Comparison of ENCODE assay signal across 11 cellular contexts in the genomic region with DNA sequence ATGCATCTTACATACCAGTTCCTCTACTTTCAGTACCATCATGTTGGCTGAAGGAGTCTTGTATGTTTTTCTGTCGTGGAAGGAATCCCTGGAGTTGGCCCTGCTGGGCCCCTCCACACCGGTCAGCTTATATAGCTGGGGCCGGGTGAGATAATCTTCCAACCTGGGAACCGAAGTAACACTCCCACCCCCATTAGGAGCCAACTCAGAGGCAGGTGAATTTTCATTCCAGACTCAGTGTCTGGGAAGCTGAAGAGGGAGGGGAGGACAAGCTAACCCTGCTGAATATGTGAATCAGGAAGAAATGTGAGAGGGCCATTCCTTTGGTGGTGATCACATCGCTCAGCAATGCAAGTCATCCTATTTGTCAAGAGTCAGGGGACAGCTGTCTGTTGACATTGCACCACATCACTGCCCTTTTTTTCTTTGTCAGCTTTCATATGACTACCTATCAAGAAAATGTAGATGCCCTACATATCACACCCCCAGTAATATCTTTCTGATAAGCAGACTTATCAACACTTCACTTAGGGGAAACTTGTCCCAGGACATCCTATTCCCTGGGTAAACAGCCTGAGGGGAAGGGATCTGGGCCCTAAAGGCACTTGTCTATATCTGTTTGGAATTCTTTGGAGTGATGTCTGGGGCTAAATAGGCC. TPM values are rescaled to one million over a fixed set of nuclear protein-coding genes. Genes with fewer than 3 reads are reported as not detected.
A peak's percentile ranks its signal among the peaks of the same experiment; 100 is the strongest.
DNase-seq lines count a peak whose midpoint lies in the region; ATAC-seq and TF ChIP-seq lines count a peak whose summit lies in the region.
"Had no signal": no experiment of that assay in that cellular context is flagged by ENCODE, and none has a peak within 500 bp of the region (broad histone marks: within the 10 kb centered on the region; RNA-seq: fewer than 3 reads in every experiment).

A gene (minus strand): TSS at position 102 of the 658 bp plus-strand sequence. CDS start 60 bp downstream, at position 42.

- H3K36me3 ChIP-seq in PC-9 (ENCODE audit: low read depth) (0 out of 2 replicates have a peak, but pooled peaks cover 9% of the 10 kb centered on the region), neural progenitor cell (no peaks in the 10 kb centered on the region)

- H4K20me1 ChIP-seq in PC-9 (ENCODE audit: insufficient read depth) (no peaks in the 10 kb centered on the region), neural progenitor cell (ENCODE audit: low read depth) (no peaks in the 10 kb centered on the region)

- H3K79me2 ChIP-seq in PC-9 (ENCODE audit: low read depth) (peaks cover 7% of the 10 kb centered on the region; the same call in 1 of the 2 replicates), neural progenitor cell (ENCODE audit: low read depth) (no peaks in the 10 kb centered on the region)

- H3K4me1 Mint-ChIP-seq in neural progenitor cell: peaks cover 9% of the 10 kb centered on the region

- POLR2A ChIA-PET in PC-9 (lab: Charles Lee; ENCODE audit: unreplicated experiment): interaction anchor here (0.6 to 1.3 kb wide), 4 partner anchors 9 to 695 kb away, joined by 3 to 16 read pairs (median 6); no protein-coding TSS in a partner anchor

- H3K4me1 ChIP-seq in PC-9 (replicated peaks; ENCODE audit: insufficient read depth) (peaks cover 32% of the 10 kb centered on the region), neural progenitor cell (peaks cover 26% of the 10 kb centered on the region)

- H3K4me3 ChIP-seq in PC-9 (peak within 1 kb of the TSS; percentile 50), fibroblast of mammary gland (ENCODE audit: control insufficient read depth, low read depth, low read length) (no peak within 1 kb of the TSS), neural progenitor cell (no peak within 1 kb of the TSS)

- H3K36me3 Mint-ChIP-seq in neural progenitor cell: no peaks in the 10 kb centered on the region

- CTCF ChIA-PET in PC-9 (lab: Charles Lee): no interaction called here

- peak within 1 kb of the TSS; percentile 70 for H3K27ac Mint-ChIP-seq in neural progenitor cell

- H3K27me3 ChIP-seq in PC-9 (ENCODE audit: insufficient read depth, low read depth) (no peaks in the 10 kb centered on the region), neural progenitor cell (no peaks in the 10 kb centered on the region)

- no peaks in the 10 kb centered on the region for H3K9me3 Mint-ChIP-seq in neural progenitor cell

- peaks cover 13% of the 10 kb centered on the region for H3F3A ChIP-seq in PC-9 (ENCODE audit: insufficient read depth, low read depth)
- peaks cover 16% of the 10 kb centered on the region for H3F3A ChIP-seq in neural progenitor cell (ENCODE audit: low read depth)

- BruUV-seq in PC-9 (replicated peaks; lab: Mats Ljungman, UMichigan): no TSS peak

- H2AFZ ChIP-seq in PC-9 (no peak within 1 kb of the TSS), neural progenitor cell (replicated peaks) (no peak within 1 kb of the TSS)

- TF ChIP-seq CTCF in PC-9 (conservative IDR thresholded peaks at IDR 0.05) (no peak), fibroblast of mammary gland (conservative IDR thresholded peaks at IDR 0.05; ENCODE audit: control insufficient read depth, insufficient read depth, low read depth, low read length) (no peak), neural progenitor cell (IDR thresholded peaks at IDR 0.05) (no peak)

- H3K27me3 Mint-ChIP-seq in neural progenitor cell (ENCODE audit: insufficient read depth, low read depth): no peaks in the 10 kb centered on the region

- ATAC-seq in GM18502 (IDR thresholded peaks at IDR 0.05; ENCODE audit: poor library complexity, unreplicated experiment) (no peak), GM18873 (IDR thresholded peaks at IDR 0.05; ENCODE audit: low FRiP score, unreplicated experiment) (no peak)

- H3K9me3 ChIP-seq in PC-9 (ENCODE audit: insufficient read depth, low read depth) (no peaks in the 10 kb centered on the region), neural progenitor cell (ENCODE audit: low read depth) (no peaks in the 10 kb centered on the region)

- DNase-seq in EH (ENCODE audit: low read depth) (peak; percentile 97), PC-9 (peak; percentile 72 to 96), fibroblast of mammary gland (ENCODE audit: low read depth) (peak; percentile 81), neural progenitor cell (ENCODE audit: low spot score) (peak; percentile 32), NCI-H1048 (lab: John Stamatoyannopoulos, UW) (no peak)
- DNase-seq in stimulated activated CD4-positive, alpha-beta T cell treated with anti-CD3 and anti-CD28 coated beads, Interleukin-12 subunit alpha, Interleukin-12 subunit beta, amount 100 ng/mL, for 4 hours: no peak
- DNase-seq: effector CD8-positive, alpha-beta T cell; NCI-H2171 treated with DMSO at 0.1 percent for 48 hours; stimulated activated CD4-positive, alpha-beta T cell treated with anti-CD3 and anti-CD28 coated beads, Interleukin-15, amount 100 ng/mL, for 24 hours had no signal

- no peak within 1 kb of the TSS for H3K9ac ChIP-seq in neural progenitor cell

- intact Hi-C loops in PC-9 (cut with micrococcal nuclease; ENCODE audit: unreplicated experiment): loop anchor here (1.0 kb wide), 1 partner anchor 9 kb away; no protein-coding TSS in a partner anchor

- H3K4me2 ChIP-seq in PC-9: peak within 1 kb of the TSS; percentile 77
- no peak within 1 kb of the TSS for H3K4me2 ChIP-seq in neural progenitor cell

- H3K4me3 Mint-ChIP-seq in neural progenitor cell: no peak within 1 kb of the TSS

- no peaks in the 10 kb centered on the region for H3K9me2 ChIP-seq in PC-9 (ENCODE audit: insufficient read depth)

- H3K27ac ChIP-seq in PC-9 (peak within 1 kb of the TSS; percentile 68), neural progenitor cell (no peak within 1 kb of the TSS)

RNA-seq across cellular contexts. Expression of the gene that starts here (rescaled TPM):
- total RNA-seq in PC-9 (2021) (3.9 and 6.7 TPM in 2 replicates), neural progenitor cell (ENCODE audit: low replicate concordance) (0.09 and 1.2 TPM in 2 replicates)

Comparison
In these comparisons a context has a peak if more than half of its experiments do, and no peak if none do; other contexts are left out.
1. DNase-seq: peak in EH (single experiment), PC-9 (2 of 2), fibroblast of mammary gland (single experiment) and neural progenitor cell (single experiment); none in NCI-H1048 (single experiment) and stimulated activated CD4-positive, alpha-beta T cell treated with anti-CD3 and anti-CD28 coated beads, Interleukin-12 subunit alpha, Interleukin-12 subunit beta, amount 100 ng/mL, for 4 hours (single experiment).